24 cellular contexts compared by ENCODE assay signal in genomic region chr4:1150875-1151274, GRCh38. TPM values are rescaled to one million over a fixed set of nuclear protein-coding genes. Genes with fewer than 3 reads are reported as not detected.
DNase-seq lines count a peak whose midpoint lies in the region; ATAC-seq, FAIRE-seq and TF ChIP-seq lines count a peak whose summit lies in the region.
"Had no signal": no experiment of that assay in that cellular context is flagged by ENCODE, and none has a peak within 500 bp of the region (broad histone marks: within the 10 kb centered on the region; RNA-seq: fewer than 3 reads in every experiment).

No MANE protein-coding gene starts in this region.

- ATAC-seq in HepG2 (peak; percentile 45), right lobe of liver (no peak), body of pancreas (no peak), HG03039 (IDR thresholded peaks at IDR 0.05; ENCODE audit: unreplicated experiment) (no peak)

- intact Hi-C loops in HepG2 (cut with micrococcal nuclease; ENCODE audit: unreplicated experiment), result no loop called here
- intact Hi-C loops in right lobe of liver (cut with DNase I), result loop anchor here in 1 of 2 donors (5.0 kb wide), 1 partner anchor 259 kb away; no protein-coding TSS in a partner anchor
- intact Hi-C loops in body of pancreas (cut with DNase I), result no loop called here

- H3K4me3 ChIP-seq in HepG2 (replicated peaks in 1 of 3; ENCODE audit: insufficient read depth in 1 of 3, low read depth in 2 of 3, low read length in 3 of 3) (no peak overlapping the region), right lobe of liver (no peak overlapping the region), body of pancreas (no peak overlapping the region), osteoblast (ENCODE audit: insufficient read depth, low read length) (no peak overlapping the region)
- H3K4me3 ChIP-seq: BLaER1 treated with 17β-estradiol and CSF1 and Interleukin-3, amounts not matched to agents 10 nM and 100 nM; GM23248 had no signal

- no peak overlapping the region for H3K9ac ChIP-seq in HepG2 (ENCODE audit: insufficient read depth, low read depth, low read length)
- H3K9ac ChIP-seq: BLaER1 treated with 17β-estradiol and CSF1 and Interleukin-3, amounts not matched to agents 10 nM and 100 nM; GM23248 had no signal

- WGBS in HepG2 (ENCODE audit: low lambda C conversion rate), result no CpG with 5 or more reads among the region's 3 CpGs
- no CpG with 5 or more reads among the region's 3 CpGs for WGBS in right lobe of liver (ENCODE audit: insufficient coverage, low coverage, low lambda C conversion rate, missing lambda C conversion rate)
- 55 to 100% methylated on average over 1 to 3 of the region's 3 CpGs for WGBS in body of pancreas, 2 donors

- POLR2A ChIA-PET in HepG2 (lab: Yijun Ruan, JAX), result no interaction called here

- no peak for TF ChIP-seq POLR2A in HepG2 (IDR thresholded peaks at IDR 0.05; ENCODE audit: insufficient read depth in 1 of 2, low read depth in 2 of 2, low read length in 2 of 2)
- no peak for TF ChIP-seq POLR2A in right lobe of liver (IDR thresholded peaks at IDR 0.05)
- no peak for TF ChIP-seq POLR2A in body of pancreas (IDR thresholded peaks at IDR 0.05)

- CTCF ChIA-PET in HepG2 (lab: Yijun Ruan, JAX; ENCODE audit: low intra/inter-chr PET ratio, low total read pairs), result no interaction called here

- DNase-seq in HepG2 (ENCODE audit: low spot score), result no peak
- DNase-seq in right lobe of liver, result no peak
- no peak for DNase-seq in body of pancreas
- DNase-seq in osteoblast (ENCODE audit: insufficient read length, low spot score, missing footprints), result peak; percentile 51
- DNase-seq in NCI-H82 (lab: John Stamatoyannopoulos, UW), result no peak
- DNase-seq: AML-193; BE2C; Calu3; CD4-positive, alpha-beta memory T cell; COR-L47; DMS53; DMS79 treated with DMSO at 0.1 percent for 48 hours; GF-D8; GM23248; H7; HCEC 1CT had no signal

- H3K27ac ChIP-seq in HepG2 (ENCODE audit: extremely low read length, insufficient read depth, low read length) (no peak overlapping the region), right lobe of liver (no peak overlapping the region), body of pancreas (peak overlapping the region in 3 of 4 donors; percentile 88 to 94 (median 92)), osteoblast (ENCODE audit: low read depth, low read length) (no peak overlapping the region)
- H3K27ac ChIP-seq: 22Rv1; BLaER1 treated with 17β-estradiol and CSF1 and Interleukin-3, amounts not matched to agents 10 nM and 100 nM; GM23248 had no signal

- H3K36me3 ChIP-seq in HepG2 (replicated peaks in 1 of 2; ENCODE audit: control insufficient read depth in 1 of 2, insufficient read depth in 2 of 2, low read length in 2 of 2) (no peaks in the 10 kb centered on the region), right lobe of liver (no peaks in the 10 kb centered on the region), body of pancreas (replicated peaks in 1 of 2; ENCODE audit: insufficient read depth in 1 of 2, low read depth in 2 of 2) (no peaks in the 10 kb centered on the region), osteoblast (ENCODE audit: insufficient read depth, low read length) (no peaks in the 10 kb centered on the region)
- H3K36me3 ChIP-seq: BE2C had no signal

- H3K79me2 ChIP-seq in HepG2 (ENCODE audit: insufficient read depth, low read length) (no peaks in the 10 kb centered on the region), osteoblast (ENCODE audit: insufficient read depth, low read length) (no peaks in the 10 kb centered on the region)

- TF ChIP-seq RAD21 in HepG2 (CRISPR knock-in tag; IDR thresholded peaks at IDR 0.05), result no peak

- no peaks in the 10 kb centered on the region for H3K9me3 ChIP-seq in HepG2 (ENCODE audit: low read length)
- no peaks in the 10 kb centered on the region for H3K9me3 ChIP-seq in right lobe of liver
- H3K9me3 ChIP-seq in body of pancreas, result no peaks in the 10 kb centered on the region
- no peaks in the 10 kb centered on the region for H3K9me3 ChIP-seq in osteoblast (ENCODE audit: low read depth, low read length)
- H3K9me3 ChIP-seq: BE2C had no signal

- H4K20me1 ChIP-seq in HepG2 (ENCODE audit: insufficient read depth, low read length), result no peaks in the 10 kb centered on the region
- no peaks in the 10 kb centered on the region for H4K20me1 ChIP-seq in osteoblast (ENCODE audit: insufficient read depth, low read length)
- H4K20me1 ChIP-seq: BLaER1 treated with 17β-estradiol and CSF1 and Interleukin-3, amounts not matched to agents 10 nM and 100 nM had no signal

- H3K4me1 ChIP-seq in HepG2 (ENCODE audit: insufficient read depth, low read length) (peaks cover 18% of the 10 kb centered on the region), right lobe of liver (no peaks in the 10 kb centered on the region), body of pancreas (peaks cover 32% of the 10 kb centered on the region), osteoblast (ENCODE audit: insufficient read depth, low read length) (peaks cover 6% of the 10 kb centered on the region)
- H3K4me1 ChIP-seq: BE2C had no signal

- H3K4me2 ChIP-seq in HepG2 (ENCODE audit: low read depth, low read length) (no peak overlapping the region), osteoblast (ENCODE audit: insufficient read depth, low read length) (no peak overlapping the region)

- peaks cover 7 to 42% of the 10 kb centered on the region in 2 experiments; a peak in 4 of 5 replicates for H3K27me3 ChIP-seq in HepG2 (ENCODE audit: control insufficient read depth in 1 of 2, insufficient read depth in 2 of 2, low read length in 2 of 2)
- H3K27me3 ChIP-seq in right lobe of liver, result no peaks in the 10 kb centered on the region
- H3K27me3 ChIP-seq in body of pancreas, result no peaks in the 10 kb centered on the region
- H3K27me3 ChIP-seq in osteoblast (ENCODE audit: insufficient read depth, low read length), result no peaks in the 10 kb centered on the region

- H2AFZ ChIP-seq in HepG2 (ENCODE audit: low read length), result no peak overlapping the region
- H2AFZ ChIP-seq in osteoblast (ENCODE audit: low read length), result no peak overlapping the region
- H2AFZ ChIP-seq: GM23248 had no signal

- FAIRE-seq in HepG2 (lab: Jason Lieb, UNC), result no peak
- FAIRE-seq: A204.1, GM12892, H1 had no signal

- TF ChIP-seq CTCF in HepG2 (CRISPR knock-in tag; IDR thresholded peaks at IDR 0.05), result no peak
- no peak for TF ChIP-seq CTCF in right lobe of liver (IDR thresholded peaks at IDR 0.05)
- no peak for TF ChIP-seq CTCF in body of pancreas (IDR thresholded peaks at IDR 0.05)
- no peak for TF ChIP-seq CTCF in osteoblast (IDR thresholded peaks at IDR 0.05; ENCODE audit: extremely low read depth, low read depth, low read length)

- in situ Hi-C loops in HepG2 (cut with HindIII; ENCODE audit: extremely low pct_ligation_motif_present, low pct_unique_long_range_greater_than_20kb), result no loop called here

- no TSS peak for BruUV-seq in HepG2 (replicated peaks; lab: Mats Ljungman, UMichigan)

- no peak for TF ChIP-seq EP300 in HepG2 (IDR thresholded peaks at IDR 0.05; ENCODE audit: low read depth in 2 of 2, low read length in 2 of 2)
- TF ChIP-seq EP300 in HepG2 (CRISPR knock-in tag; IDR thresholded peaks at IDR 0.05; ENCODE audit: borderline replicate concordance), result no peak

RNA-seq across cellular contexts. Expression of gene SPON2, which starts 21.5 kb away (rescaled TPM):
- 12.5 and 17.4 TPM in 2 replicates for total RNA-seq in HepG2 (2016; rRNA removed; fragmentation: Illumina TruSeq; extraction: Trizol)
- 4.7 and 5.3 TPM in 2 replicates for total RNA-seq in HepG2 (2016; cell fraction: cytosol; rRNA removed; fragmentation: Illumina TruSeq; extraction: Trizol; ENCODE audit: low read depth)
- 13.2 and 25.5 TPM in 2 replicates for total RNA-seq in HepG2 (2016; cell fraction: insoluble cytoplasmic fraction; rRNA removed; fragmentation: Illumina TruSeq; extraction: Trizol)
- total RNA-seq in HepG2 (2016; cell fraction: membrane; rRNA removed; fragmentation: Illumina TruSeq; extraction: Trizol), result 9.4 and 9.5 TPM in 2 replicates
- total RNA-seq in HepG2 (2016; cell fraction: nucleus; rRNA removed; fragmentation: Illumina TruSeq; extraction: Trizol), result 15.0 and 17.4 TPM in 2 replicates
- 55.2 and 80.8 TPM in 2 replicates for polyA plus RNA-seq in HepG2 (2011; rRNA removed)
- polyA plus RNA-seq in HepG2 (2011; cell fraction: cytosol; rRNA removed), result 34.7 and 69.3 TPM in 2 replicates
- polyA plus RNA-seq in HepG2 (2011; cell fraction: nucleus; rRNA removed), result 320 and 335 TPM in 2 replicates
- 21.8 and 46.8 TPM in 2 replicates for polyA plus RNA-seq in HepG2 (2012)
- polyA plus RNA-seq in HepG2 (2016; cell fraction: cytosol; fragmentation: Illumina TruSeq; extraction: Trizol; ENCODE audit: low read depth), result 3.7 and 4.9 TPM in 2 replicates
- polyA plus RNA-seq in HepG2 (2016; cell fraction: insoluble cytoplasmic fraction; fragmentation: Illumina TruSeq; extraction: Trizol; ENCODE audit: low read depth), result 12.3 and 15.6 TPM in 2 replicates
- 8.6 and 9.0 TPM in 2 replicates for polyA plus RNA-seq in HepG2 (2016; cell fraction: membrane; fragmentation: Illumina TruSeq; extraction: Trizol; ENCODE audit: low read depth)
- 34.9 and 43.2 TPM in 2 replicates for polyA plus RNA-seq in HepG2 (2016; cell fraction: nucleus; fragmentation: Illumina TruSeq; extraction: Trizol; ENCODE audit: insufficient read depth, low read depth)
- polyA minus RNA-seq in HepG2 (2011; rRNA and poly(A)+ RNA removed; ENCODE audit: low replicate concordance), result 0.65 and 46.4 TPM in 2 replicates
- polyA minus RNA-seq in HepG2 (2011; cell fraction: cytosol; rRNA and poly(A)+ RNA removed), result 20.2 and 29.8 TPM in 2 replicates
- polyA minus RNA-seq in HepG2 (2011; cell fraction: nucleus; rRNA and poly(A)+ RNA removed), result 33.9 and 38.4 TPM in 2 replicates
- 100 to 1,000 TPM in 3 of 6 experiments, 10 to 100 TPM in 3; 41.9 to 138 (median 99.9) TPM for total RNA-seq in right lobe of liver
- 10 to 100 TPM; 25.4 to 33.5 TPM for total RNA-seq in body of pancreas
- total RNA-seq in osteoblast, result 29.8 and 38.7 TPM in 2 replicates
- total RNA-seq: G401 had no signal

RNA-seq across cellular contexts. Expression of gene RNF212, which starts 37.5 kb away (rescaled TPM):
- total RNA-seq in HepG2 (2016; rRNA removed; fragmentation: Illumina TruSeq; extraction: Trizol) (not detected in 2 replicates), right lobe of liver (1 to 10 TPM in 1 of 6 experiments, under 1 TPM in 3, not detected in 2; 0.29 to 1.2 (median 0.50) TPM), body of pancreas (10 to 100 TPM in 1 of 2 donors, 1 to 10 TPM in 1; 8.2 to 20.5 TPM), osteoblast (7.1 and 7.6 TPM in 2 replicates)
- total RNA-seq in HepG2 (2016; cell fraction: cytosol; rRNA removed; fragmentation: Illumina TruSeq; extraction: Trizol; ENCODE audit: low read depth), result not detected in 2 replicates
- total RNA-seq in HepG2 (2016; cell fraction: insoluble cytoplasmic fraction; rRNA removed; fragmentation: Illumina TruSeq; extraction: Trizol), result not detected in 2 replicates
- not detected in 2 replicates for total RNA-seq in HepG2 (2016; cell fraction: membrane; rRNA removed; fragmentation: Illumina TruSeq; extraction: Trizol)
- total RNA-seq in HepG2 (2016; cell fraction: nucleus; rRNA removed; fragmentation: Illumina TruSeq; extraction: Trizol), result not detected in 2 replicates
- not detected in 2 replicates for polyA plus RNA-seq in HepG2 (2011; rRNA removed)
- polyA plus RNA-seq in HepG2 (2011; cell fraction: cytosol; rRNA removed), result not detected in 2 replicates
- polyA plus RNA-seq in HepG2 (2011; cell fraction: nucleus; rRNA removed), result not detected in 2 replicates
- polyA plus RNA-seq in HepG2 (2012), result not detected in 2 replicates
- polyA plus RNA-seq in HepG2 (2016; cell fraction: cytosol; fragmentation: Illumina TruSeq; extraction: Trizol; ENCODE audit: low read depth), result not detected in 2 replicates
- polyA plus RNA-seq in HepG2 (2016; cell fraction: insoluble cytoplasmic fraction; fragmentation: Illumina TruSeq; extraction: Trizol; ENCODE audit: low read depth), result not detected in 2 replicates
- polyA plus RNA-seq in HepG2 (2016; cell fraction: membrane; fragmentation: Illumina TruSeq; extraction: Trizol; ENCODE audit: low read depth), result not detected in 2 replicates
- polyA plus RNA-seq in HepG2 (2016; cell fraction: nucleus; fragmentation: Illumina TruSeq; extraction: Trizol; ENCODE audit: insufficient read depth, low read depth), result not detected in 2 replicates
- polyA minus RNA-seq in HepG2 (2011; rRNA and poly(A)+ RNA removed; ENCODE audit: low replicate concordance), result 8.3 TPM in 1 of 2 replicates, not detected in the other
- polyA minus RNA-seq in HepG2 (2011; cell fraction: cytosol; rRNA and poly(A)+ RNA removed), result 0.59 TPM in 1 of 2 replicates, not detected in the other
- not detected in 2 replicates for polyA minus RNA-seq in HepG2 (2011; cell fraction: nucleus; rRNA and poly(A)+ RNA removed)
- total RNA-seq: Calu3, Daoy, G401 had no signal

Comparison
In these comparisons a context has a peak if more than half of its experiments do, and no peak if none do; other contexts are left out.
1. H3K27ac ChIP-seq: peak in body of pancreas (3 of 4); none in HepG2 (single experiment), right lobe of liver (0 of 3) and osteoblast (single experiment).